ENCODE assay signal across 20 cellular contexts in genomic region chr6:14736231-14736953, GRCh38.
DNase-seq lines count a peak whose midpoint lies in the region; ATAC-seq and TF ChIP-seq lines count a peak whose summit lies in the region.
"Had no signal": no experiment of that assay in that cellular context is flagged by ENCODE, and none has a peak within 500 bp of the region (broad histone marks: within the 10 kb centered on the region; RNA-seq: fewer than 3 reads in every experiment).

No MANE protein-coding gene starts in this region.

- ATAC-seq in activated T-cell treated with anti-CD3 and anti-CD28 coated beads, Interleukin-2, amount 50 U/mL, for 4 hours, result peak; percentile 2 to 3
- ATAC-seq in left lung, result no peak
- no peak for ATAC-seq in lower lobe of right lung
- ATAC-seq in T-cell (replicated peaks in 1 of 4), result no peak
- ATAC-seq: CD8-positive, alpha-beta T cell had no signal

- intact Hi-C loops in left lung (cut with DNase I), result no loop called here
- intact Hi-C loops in lower lobe of right lung (cut with DNase I), result no loop called here

- peaks cover 0 to 44% of the 10 kb centered on the region in 2 donors for H3K4me1 ChIP-seq in left lung
- H3K4me1 ChIP-seq in lower lobe of right lung, result peaks cover 6% of the 10 kb centered on the region
- H3K4me1 ChIP-seq: ascending aorta had no signal

- peaks cover 7% of the 10 kb centered on the region for H3K9me3 Mint-ChIP-seq in activated T-cell treated with anti-CD3 and anti-CD28 coated beads, Interleukin-2, amount 50 U/mL, for 4 hours
- H3K9me3 Mint-ChIP-seq in activated naive CD8-positive, alpha-beta T cell (ENCODE audit: low read depth), result no peaks in the 10 kb centered on the region
- peaks cover 0 to 5% (median 0%) of the 10 kb centered on the region in 3 donors for H3K9me3 Mint-ChIP-seq in T-cell
- H3K9me3 Mint-ChIP-seq: CD8-positive, alpha-beta T cell had no signal

- no peak for DNase-seq in activated T-cell treated with anti-CD3 and anti-CD28 coated beads, Interleukin-2, amount 50 U/mL, for 4 hours
- DNase-seq in activated T-cell treated with anti-CD3 and anti-CD28 coated beads, Interleukin-2, amount 50 U/mL, for 48 hours, result no peak
- peak; percentile 26 for DNase-seq in GM12865 (ENCODE audit: low read depth)
- DNase-seq in stimulated activated CD8-positive, alpha-beta memory T cell treated with anti-CD3 and anti-CD28 coated beads, Interleukin-4, amount 100 ng/mL, for 48 hours, result peak; percentile 69
- no peak for DNase-seq in left lung
- DNase-seq in lower lobe of right lung, result no peak
- no peak for DNase-seq in T-cell
- DNase-seq: activated CD8-positive, alpha-beta memory T cell treated with anti-CD3 and anti-CD28 coated beads for 24 hours; activated gamma-delta T cell; CD8-positive, alpha-beta T cell; cerebellar nuclear complex; foreskin fibroblast; GDM1; hippocampal formation; NCI-H2107; NCI-H510A; RPMI8226 had no signal

- peaks cover 81% of the 10 kb centered on the region for H3K4me1 Mint-ChIP-seq in activated T-cell treated with anti-CD3 and anti-CD28 coated beads, Interleukin-2, amount 50 U/mL, for 4 hours (ENCODE audit: low read depth)
- H3K4me1 Mint-ChIP-seq in activated naive CD8-positive, alpha-beta T cell (ENCODE audit: low read depth), result peaks cover 69% of the 10 kb centered on the region
- peaks cover 60 to 63% (median 60%) of the 10 kb centered on the region in 3 donors for H3K4me1 Mint-ChIP-seq in T-cell

- H3K4me3 Mint-ChIP-seq in activated T-cell treated with anti-CD3 and anti-CD28 coated beads, Interleukin-2, amount 50 U/mL, for 4 hours, result no peak overlapping the region
- H3K4me3 Mint-ChIP-seq in activated naive CD8-positive, alpha-beta T cell, result no peak overlapping the region
- H3K4me3 Mint-ChIP-seq in T-cell, result no peak overlapping the region
- H3K4me3 Mint-ChIP-seq: CD8-positive, alpha-beta T cell had no signal

- TF ChIP-seq CTCF in GM12865 (IDR thresholded peaks at IDR 0.05; ENCODE audit: insufficient read depth, low read depth, low read length, missing control alignments), result no peak
- no peak for TF ChIP-seq CTCF in left lung (IDR thresholded peaks at IDR 0.05)
- TF ChIP-seq CTCF in lower lobe of right lung (IDR thresholded peaks at IDR 0.05), result no peak

- H3K36me3 Mint-ChIP-seq in activated T-cell treated with anti-CD3 and anti-CD28 coated beads, Interleukin-2, amount 50 U/mL, for 4 hours (ENCODE audit: insufficient read depth), result peaks cover 4% of the 10 kb centered on the region
- no peaks in the 10 kb centered on the region for H3K36me3 Mint-ChIP-seq in activated naive CD8-positive, alpha-beta T cell
- no peaks in the 10 kb centered on the region for H3K36me3 Mint-ChIP-seq in T-cell
- H3K36me3 Mint-ChIP-seq: CD8-positive, alpha-beta T cell had no signal

- H3K27me3 Mint-ChIP-seq in activated T-cell treated with anti-CD3 and anti-CD28 coated beads, Interleukin-2, amount 50 U/mL, for 4 hours (ENCODE audit: low read depth), result no peaks in the 10 kb centered on the region
- no peaks in the 10 kb centered on the region for H3K27me3 Mint-ChIP-seq in activated naive CD8-positive, alpha-beta T cell
- no peaks in the 10 kb centered on the region for H3K27me3 Mint-ChIP-seq in T-cell

- no peaks in the 10 kb centered on the region for H3K36me3 ChIP-seq in left lung
- H3K36me3 ChIP-seq in lower lobe of right lung, result no peaks in the 10 kb centered on the region
- H3K36me3 ChIP-seq: ascending aorta, tibial nerve had no signal

- H3K27ac ChIP-seq in left lung (no peak overlapping the region), lower lobe of right lung (no peak overlapping the region)
- H3K27ac ChIP-seq: ascending aorta had no signal

- no peaks in the 10 kb centered on the region for H3K9me3 ChIP-seq in left lung
- H3K9me3 ChIP-seq in lower lobe of right lung, result no peaks in the 10 kb centered on the region
- H3K9me3 ChIP-seq: ascending aorta, tibial nerve had no signal

- no peak overlapping the region for H3K4me3 ChIP-seq in GM12865 (ENCODE audit: low read depth, low read length)
- H3K4me3 ChIP-seq in left lung, result no peak overlapping the region
- no peak overlapping the region for H3K4me3 ChIP-seq in lower lobe of right lung
- H3K4me3 ChIP-seq: ascending aorta, tibial nerve had no signal

- peak overlapping the region; percentile 97 for H3K27ac Mint-ChIP-seq in activated naive CD8-positive, alpha-beta T cell
- peak overlapping the region in 1 of 2 donors; percentile 69 for H3K27ac Mint-ChIP-seq in T-cell
- H3K27ac Mint-ChIP-seq: CD8-positive, alpha-beta T cell had no signal

- H3K27me3 ChIP-seq in left lung (no peaks in the 10 kb centered on the region), lower lobe of right lung (ENCODE audit: low read depth) (no peaks in the 10 kb centered on the region)
- H3K27me3 ChIP-seq: ascending aorta, tibial nerve had no signal

- CTCF ChIA-PET in T-cell (lab: Charles Lee), result no interaction called here

- POLR2A ChIA-PET in T-cell (lab: Charles Lee), result no interaction called here

Comparison
In these comparisons a context has a peak if more than half of its experiments do, and no peak if none do; other contexts are left out.
1. ATAC-seq: peak in activated T-cell treated with anti-CD3 and anti-CD28 coated beads, Interleukin-2, amount 50 U/mL, for 4 hours (2 of 2); none in left lung (single experiment), lower lobe of right lung (0 of 2) and T-cell (0 of 4).
2. DNase-seq: peak in GM12865 (single experiment) and stimulated activated CD8-positive, alpha-beta memory T cell treated with anti-CD3 and anti-CD28 coated beads, Interleukin-4, amount 100 ng/mL, for 48 hours (single experiment); none in activated T-cell treated with anti-CD3 and anti-CD28 coated beads, Interleukin-2, amount 50 U/mL, for 4 hours (single experiment), activated T-cell treated with anti-CD3 and anti-CD28 coated beads, Interleukin-2, amount 50 U/mL, for 48 hours (0 of 2), left lung (0 of 2), lower lobe of right lung (single experiment) and T-cell (0 of 34).